ENCODE assay signal across 9 cellular contexts in the genomic region with DNA sequence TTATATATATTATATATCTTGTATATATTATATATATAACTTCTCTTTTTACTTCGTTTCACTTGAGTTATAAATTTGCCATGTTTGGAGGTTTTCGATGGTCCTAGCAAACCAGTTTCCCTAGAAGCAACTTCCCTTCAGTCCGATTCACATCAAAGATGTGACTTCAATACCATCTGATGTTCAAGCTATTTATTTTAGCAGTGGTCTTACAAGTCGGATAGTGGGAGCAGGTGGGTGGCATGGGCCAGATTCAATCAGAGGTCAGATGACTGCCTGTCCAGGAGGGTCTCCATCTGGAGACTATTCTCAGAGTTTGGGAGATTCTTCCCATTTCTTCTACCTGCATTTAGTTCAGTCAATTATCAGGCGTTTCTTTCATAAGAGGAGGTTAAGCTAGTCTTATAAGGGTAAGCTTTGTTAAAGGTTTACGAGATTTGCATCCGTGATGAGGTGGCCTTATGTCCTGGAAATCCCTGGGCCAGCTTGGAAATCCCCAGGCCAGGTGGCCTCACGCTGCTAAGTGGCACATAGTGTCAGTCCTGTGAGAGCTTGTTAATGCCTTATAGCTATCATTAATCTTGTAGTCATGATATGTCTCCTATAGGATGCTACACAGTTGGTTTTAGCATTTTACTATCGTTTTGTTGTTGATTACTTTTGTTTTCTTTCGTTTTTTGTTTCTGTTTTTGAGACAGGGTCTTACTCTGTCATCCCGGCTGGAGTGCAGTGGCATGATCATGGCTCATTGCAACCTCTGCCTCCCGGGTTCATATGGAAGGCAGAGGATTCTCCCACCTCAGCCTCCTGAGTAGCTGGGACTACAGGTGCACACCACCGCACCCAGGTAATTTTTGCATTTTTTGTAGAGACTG.
DNase-seq lines count a peak whose midpoint lies in the region; ATAC-seq and TF ChIP-seq lines count a peak whose summit lies in the region.
"Had no signal": no experiment of that assay in that cellular context is flagged by ENCODE, and none has a peak within 500 bp of the region (broad histone marks: within the 10 kb centered on the region; RNA-seq: fewer than 3 reads in every experiment).

No MANE protein-coding gene starts in this region.

- peaks cover 18% of the 10 kb centered on the region for H3K36me3 Mint-ChIP-seq in memory B cell

- H3K27me3 Mint-ChIP-seq in memory B cell, result no peaks in the 10 kb centered on the region

- H3K9me3 Mint-ChIP-seq in memory B cell, result peaks cover 4% of the 10 kb centered on the region

- ATAC-seq in GM18861 (IDR thresholded peaks at IDR 0.05; ENCODE audit: unreplicated experiment) (peak; percentile 85), GM21576 (IDR thresholded peaks at IDR 0.05; ENCODE audit: unreplicated experiment) (peak; percentile 72), HG03439 (IDR thresholded peaks at IDR 0.05; ENCODE audit: unreplicated experiment) (peak; percentile 75), memory B cell (ENCODE audit: low read depth) (peak; percentile 99)

- peaks cover 17% of the 10 kb centered on the region for H3K4me1 Mint-ChIP-seq in memory B cell

- peak overlapping the region; percentile 86 for H3K27ac Mint-ChIP-seq in memory B cell

- H3K27ac ChIP-seq in coronary artery, result no peak overlapping the region

- TF ChIP-seq CTCF in coronary artery (IDR thresholded peaks at IDR 0.05), result no peak

- peak overlapping the region; percentile 68 for H3K4me3 Mint-ChIP-seq in memory B cell

- DNase-seq in memory B cell (ENCODE audit: low spot score in 2 of 2), result peak in 1 of 2 donors; percentile 38
- no peak for DNase-seq in NCI-H2196 treated with DMSO at 0.1 percent for 48 hours (lab: John Stamatoyannopoulos, UW; ENCODE audit: unreplicated experiment)
- DNase-seq in SIG-M5 treated with dmso at 0.1 percent for 504 hours (lab: John Stamatoyannopoulos, UW; ENCODE audit: unreplicated experiment), result no peak
- DNase-seq in coronary artery (ENCODE audit: low spot score), result no peak
- DNase-seq in HCEC 1CT, result no peak
- DNase-seq: stimulated activated CD4-positive, alpha-beta T cell treated with anti-CD3 and anti-CD28 coated beads, Interleukin-12 subunit alpha, Interleukin-12 subunit beta, amount 100 ng/mL, for 4 hours had no signal

- no peak overlapping the region for H3K4me3 ChIP-seq in coronary artery
